ENCODE assay signal across 9 cellular contexts in genomic region chr7:74371381-74372059, GRCh38.
DNase-seq lines count a peak whose midpoint lies in the region; ATAC-seq, FAIRE-seq and TF ChIP-seq lines count a peak whose summit lies in the region.
"Had no signal": no experiment of that assay in that cellular context is flagged by ENCODE, and none has a peak within 500 bp of the region (broad histone marks: within the 10 kb centered on the region; RNA-seq: fewer than 3 reads in every experiment).

No MANE protein-coding gene starts in this region.

- WGBS in right cardiac atrium: 37% methylated on average over 7 of the region's 7 CpGs

- intact Hi-C loops in right cardiac atrium (cut with DNase I): loop anchor here in 2 of 4 donors (10.0 kb wide), 2 partner anchors 57 to 77 kb away; no protein-coding TSS in a partner anchor
- intact Hi-C loops in left ventricle myocardium superior (cut with micrococcal nuclease): no loop called here
- intact Hi-C loops in kidney (cut with DNase I): no loop called here

- H3K9me3 ChIP-seq in right cardiac atrium (ENCODE audit: control insufficient read depth, low read length): no peaks in the 10 kb centered on the region
- H3K9me3 ChIP-seq in kidney (ENCODE audit: control insufficient read depth in 1 of 2, low read length in 2 of 2): no peaks in the 10 kb centered on the region

- ATAC-seq in right cardiac atrium (peak; percentile 22 to 32), left ventricle myocardium superior (no peak)

- in situ Hi-C loops in SK-MEL-5 (cut with HindIII; ENCODE audit: low pct_unique_long_range_greater_than_20kb, low sequenced_read_pairs): no loop called here

- no peaks in the 10 kb centered on the region for H3K36me3 ChIP-seq in kidney (ENCODE audit: control insufficient read depth in 1 of 2, insufficient read depth in 2 of 2, low read length in 2 of 2)

- H3K27ac ChIP-seq in right cardiac atrium (ENCODE audit: low read length) (no peak overlapping the region), kidney (ENCODE audit: low read depth in 2 of 2, low read length in 2 of 2) (peak overlapping the region in 1 of 2 donors; percentile 28)

- H3K4me1 ChIP-seq in right cardiac atrium (ENCODE audit: control insufficient read depth, insufficient read depth, low read length) (no peaks in the 10 kb centered on the region), kidney (ENCODE audit: control insufficient read depth in 1 of 2, insufficient read depth in 1 of 2, low read depth in 1 of 2, low read length in 2 of 2) (peaks cover 4 to 5% of the 10 kb centered on the region in 2 donors)

- no peak overlapping the region for H3K4me3 ChIP-seq in right cardiac atrium (ENCODE audit: low read length)
- no peak overlapping the region for H3K4me3 ChIP-seq in kidney (ENCODE audit: low read length in 2 of 2)

- FAIRE-seq in kidney (lab: Jason Lieb, UNC): no peak

- H3K9ac ChIP-seq in kidney (ENCODE audit: low read length in 2 of 2): peak overlapping the region in 1 of 2 donors; percentile 12

- H3K27me3 ChIP-seq in right cardiac atrium (ENCODE audit: control insufficient read depth, insufficient read depth): no peaks in the 10 kb centered on the region

- peak in 1 of 3 donors; percentile 69 for DNase-seq in right cardiac atrium
- no peak for DNase-seq in left ventricle myocardium superior
- peak; percentile 32 for DNase-seq in SK-MEL-5 (ENCODE audit: low read depth, low spot score)
- peak; percentile 59 for DNase-seq in kidney
- DNase-seq in ureter (ENCODE audit: low spot score): peak; percentile 52
- no peak for DNase-seq in SKM-1 (lab: John Stamatoyannopoulos, UW; ENCODE audit: unreplicated experiment)
- no peak for DNase-seq in foreskin melanocyte
- no peak for DNase-seq in LoVo (ENCODE audit: low spot score)
- DNase-seq: effector CD4-positive, alpha-beta T cell had no signal

- TF ChIP-seq CTCF in kidney (IDR thresholded peaks at IDR 0.05; ENCODE audit: borderline replicate concordance, extremely low read depth, insufficient read depth): no peak

Comparison
In these comparisons a context has a peak if more than half of its experiments do, and no peak if none do; other contexts are left out.
1. DNase-seq: peak in SK-MEL-5 (single experiment), kidney (single experiment) and ureter (single experiment); none in left ventricle myocardium superior (single experiment), SKM-1 (single experiment), foreskin melanocyte (single experiment) and LoVo (single experiment).